1 cellular context compared by ENCODE assay signal in the genomic region with DNA sequence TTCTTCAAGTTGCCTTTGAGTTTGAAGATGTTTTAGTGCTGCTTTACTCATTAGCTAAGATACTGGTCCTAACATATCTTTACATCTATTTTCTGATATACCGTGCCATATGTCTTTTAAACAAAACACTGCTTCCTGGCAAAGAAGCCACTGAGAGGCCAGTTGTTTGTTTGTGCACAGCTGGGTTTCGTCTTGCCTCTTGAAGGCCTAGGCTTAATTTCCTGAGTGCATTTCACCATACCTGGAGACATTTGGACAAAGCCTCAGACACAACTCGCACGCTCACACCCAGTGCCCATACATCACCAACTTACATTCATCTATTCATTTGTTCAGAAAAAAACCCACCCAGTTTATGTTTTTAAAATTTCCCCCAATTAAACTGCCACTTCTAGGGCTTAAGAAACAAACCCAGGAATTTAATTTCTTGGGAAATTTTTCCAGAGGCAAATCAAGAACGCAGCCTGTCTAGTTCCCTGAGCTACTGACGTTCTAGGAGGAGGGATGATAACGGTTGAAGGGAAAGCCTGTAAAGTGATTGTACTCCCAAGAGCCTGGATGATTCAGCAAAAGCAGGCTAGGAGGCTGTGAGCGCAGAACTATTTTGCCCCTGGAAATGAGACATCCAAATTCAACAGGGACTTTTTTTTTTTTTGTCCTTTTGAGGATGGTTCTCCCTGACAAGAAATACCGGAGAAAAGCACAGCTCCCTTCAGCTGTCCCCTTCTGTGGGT.
TF ChIP-seq lines count a peak whose summit lies in the region.

No MANE protein-coding gene starts in this region.

TF ChIP-seq in K562, 482 proteins besides CTCF, POLR2A, EP300 and RAD21 (continued from another document and continues in another):
- TF ChIP-seq, protein P1, sequence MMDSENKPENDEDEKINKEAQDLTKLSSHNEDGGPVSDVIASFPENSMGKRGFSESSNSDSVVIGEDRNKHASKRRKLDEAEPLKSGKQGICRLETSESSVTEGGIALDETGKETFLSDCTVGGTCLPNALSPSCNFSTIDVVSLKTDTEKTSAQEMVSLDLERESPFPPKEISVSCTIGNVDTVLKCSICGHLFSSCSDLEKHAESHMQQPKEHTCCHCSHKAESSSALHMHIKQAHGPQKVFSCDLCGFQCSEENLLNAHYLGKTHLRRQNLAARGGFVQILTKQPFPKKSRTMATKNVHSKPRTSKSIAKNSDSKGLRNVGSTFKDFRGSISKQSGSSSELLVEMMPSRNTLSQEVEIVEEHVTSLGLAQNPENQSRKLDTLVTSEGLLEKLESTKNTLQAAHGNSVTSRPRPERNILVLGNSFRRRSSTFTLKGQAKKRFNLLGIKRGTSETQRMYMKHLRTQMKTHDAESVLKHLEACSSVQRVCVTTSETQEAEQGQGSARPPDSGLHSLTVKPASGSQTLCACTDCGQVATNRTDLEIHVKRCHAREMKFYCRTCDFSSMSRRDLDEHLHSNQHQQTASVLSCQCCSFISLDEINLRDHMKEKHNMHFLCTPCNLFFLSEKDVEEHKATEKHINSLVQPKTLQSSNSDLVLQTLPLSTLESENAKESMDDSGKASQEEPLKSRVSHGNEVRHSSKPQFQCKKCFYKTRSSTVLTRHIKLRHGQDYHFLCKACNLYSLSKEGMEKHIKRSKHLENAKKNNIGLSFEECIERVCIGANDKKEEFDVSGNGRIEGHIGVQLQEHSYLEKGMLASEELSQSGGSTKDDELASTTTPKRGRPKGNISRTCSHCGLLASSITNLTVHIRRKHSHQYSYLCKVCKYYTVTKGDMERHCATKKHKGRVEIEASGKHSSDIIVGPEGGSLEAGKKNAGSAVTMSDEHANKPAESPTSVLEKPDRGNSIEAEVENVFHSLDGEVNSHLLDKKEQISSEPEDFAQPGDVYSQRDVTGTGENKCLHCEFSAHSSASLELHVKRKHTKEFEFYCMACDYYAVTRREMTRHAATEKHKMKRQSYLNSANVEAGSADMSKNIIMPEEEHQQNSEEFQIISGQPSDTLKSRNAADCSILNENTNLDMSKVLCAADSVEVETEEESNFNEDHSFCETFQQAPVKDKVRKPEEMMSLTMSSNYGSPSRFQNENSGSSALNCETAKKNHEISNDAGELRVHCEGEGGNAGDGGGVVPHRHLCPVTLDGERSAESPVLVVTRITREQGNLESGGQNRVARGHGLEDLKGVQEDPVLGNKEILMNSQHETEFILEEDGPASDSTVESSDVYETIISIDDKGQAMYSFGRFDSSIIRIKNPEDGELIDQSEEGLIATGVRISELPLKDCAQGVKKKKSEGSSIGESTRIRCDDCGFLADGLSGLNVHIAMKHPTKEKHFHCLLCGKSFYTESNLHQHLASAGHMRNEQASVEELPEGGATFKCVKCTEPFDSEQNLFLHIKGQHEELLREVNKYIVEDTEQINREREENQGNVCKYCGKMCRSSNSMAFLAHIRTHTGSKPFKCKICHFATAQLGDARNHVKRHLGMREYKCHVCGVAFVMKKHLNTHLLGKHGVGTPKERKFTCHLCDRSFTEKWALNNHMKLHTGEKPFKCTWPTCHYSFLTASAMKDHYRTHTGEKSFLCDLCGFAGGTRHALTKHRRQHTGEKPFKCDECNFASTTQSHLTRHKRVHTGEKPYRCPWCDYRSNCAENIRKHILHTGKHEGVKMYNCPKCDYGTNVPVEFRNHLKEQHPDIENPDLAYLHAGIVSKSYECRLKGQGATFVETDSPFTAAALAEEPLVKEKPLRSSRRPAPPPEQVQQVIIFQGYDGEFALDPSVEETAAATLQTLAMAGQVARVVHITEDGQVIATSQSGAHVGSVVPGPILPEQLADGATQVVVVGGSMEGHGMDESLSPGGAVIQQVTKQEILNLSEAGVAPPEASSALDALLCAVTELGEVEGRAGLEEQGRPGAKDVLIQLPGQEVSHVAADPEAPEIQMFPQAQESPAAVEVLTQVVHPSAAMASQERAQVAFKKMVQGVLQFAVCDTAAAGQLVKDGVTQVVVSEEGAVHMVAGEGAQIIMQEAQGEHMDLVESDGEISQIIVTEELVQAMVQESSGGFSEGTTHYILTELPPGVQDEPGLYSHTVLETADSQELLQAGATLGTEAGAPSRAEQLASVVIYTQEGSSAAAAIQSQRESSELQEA (IDR thresholded peaks at IDR 0.05; ENCODE audit: low read depth) = no peak
- TF ChIP-seq FOXK2 (conservative IDR thresholded peaks at IDR 0.05 in 1 of 2, IDR thresholded peaks at IDR 0.05 in 1 of 2; ENCODE audit: low read depth in 2 of 2) = no peak
- TF ChIP-seq, protein P2, sequence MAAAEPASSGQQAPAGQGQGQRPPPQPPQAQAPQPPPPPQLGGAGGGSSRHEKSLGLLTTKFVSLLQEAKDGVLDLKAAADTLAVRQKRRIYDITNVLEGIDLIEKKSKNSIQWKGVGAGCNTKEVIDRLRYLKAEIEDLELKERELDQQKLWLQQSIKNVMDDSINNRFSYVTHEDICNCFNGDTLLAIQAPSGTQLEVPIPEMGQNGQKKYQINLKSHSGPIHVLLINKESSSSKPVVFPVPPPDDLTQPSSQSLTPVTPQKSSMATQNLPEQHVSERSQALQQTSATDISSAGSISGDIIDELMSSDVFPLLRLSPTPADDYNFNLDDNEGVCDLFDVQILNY (CRISPR knock-in tag; IDR thresholded peaks at IDR 0.05) = no peak
- no peak for TF ChIP-seq PHB (CRISPR knock-in tag; IDR thresholded peaks at IDR 0.05)
- TF ChIP-seq, protein P3, sequence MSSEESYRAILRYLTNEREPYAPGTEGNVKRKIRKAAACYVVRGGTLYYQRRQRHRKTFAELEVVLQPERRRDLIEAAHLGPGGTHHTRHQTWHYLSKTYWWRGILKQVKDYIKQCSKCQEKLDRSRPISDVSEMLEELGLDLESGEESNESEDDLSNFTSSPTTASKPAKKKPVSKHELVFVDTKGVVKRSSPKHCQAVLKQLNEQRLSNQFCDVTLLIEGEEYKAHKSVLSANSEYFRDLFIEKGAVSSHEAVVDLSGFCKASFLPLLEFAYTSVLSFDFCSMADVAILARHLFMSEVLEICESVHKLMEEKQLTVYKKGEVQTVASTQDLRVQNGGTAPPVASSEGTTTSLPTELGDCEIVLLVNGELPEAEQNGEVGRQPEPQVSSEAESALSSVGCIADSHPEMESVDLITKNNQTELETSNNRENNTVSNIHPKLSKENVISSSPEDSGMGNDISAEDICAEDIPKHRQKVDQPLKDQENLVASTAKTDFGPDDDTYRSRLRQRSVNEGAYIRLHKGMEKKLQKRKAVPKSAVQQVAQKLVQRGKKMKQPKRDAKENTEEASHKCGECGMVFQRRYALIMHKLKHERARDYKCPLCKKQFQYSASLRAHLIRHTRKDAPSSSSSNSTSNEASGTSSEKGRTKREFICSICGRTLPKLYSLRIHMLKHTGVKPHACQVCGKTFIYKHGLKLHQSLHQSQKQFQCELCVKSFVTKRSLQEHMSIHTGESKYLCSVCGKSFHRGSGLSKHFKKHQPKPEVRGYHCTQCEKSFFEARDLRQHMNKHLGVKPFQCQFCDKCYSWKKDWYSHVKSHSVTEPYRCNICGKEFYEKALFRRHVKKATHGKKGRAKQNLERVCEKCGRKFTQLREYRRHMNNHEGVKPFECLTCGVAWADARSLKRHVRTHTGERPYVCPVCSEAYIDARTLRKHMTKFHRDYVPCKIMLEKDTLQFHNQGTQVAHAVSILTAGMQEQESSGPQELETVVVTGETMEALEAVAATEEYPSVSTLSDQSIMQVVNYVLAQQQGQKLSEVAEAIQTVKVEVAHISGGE (CRISPR knock-in tag; IDR thresholded peaks at IDR 0.05) = no peak
- TF ChIP-seq, protein P4, sequence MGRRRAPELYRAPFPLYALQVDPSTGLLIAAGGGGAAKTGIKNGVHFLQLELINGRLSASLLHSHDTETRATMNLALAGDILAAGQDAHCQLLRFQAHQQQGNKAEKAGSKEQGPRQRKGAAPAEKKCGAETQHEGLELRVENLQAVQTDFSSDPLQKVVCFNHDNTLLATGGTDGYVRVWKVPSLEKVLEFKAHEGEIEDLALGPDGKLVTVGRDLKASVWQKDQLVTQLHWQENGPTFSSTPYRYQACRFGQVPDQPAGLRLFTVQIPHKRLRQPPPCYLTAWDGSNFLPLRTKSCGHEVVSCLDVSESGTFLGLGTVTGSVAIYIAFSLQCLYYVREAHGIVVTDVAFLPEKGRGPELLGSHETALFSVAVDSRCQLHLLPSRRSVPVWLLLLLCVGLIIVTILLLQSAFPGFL (CRISPR knock-in tag; IDR thresholded peaks at IDR 0.05) = no peak
- TF ChIP-seq IFI16 (CRISPR knock-in tag; IDR thresholded peaks at IDR 0.05) = no peak
- no peak for TF ChIP-seq RBBP5 (IDR thresholded peaks at IDR 0.05; ENCODE audit: borderline replicate concordance, insufficient read depth, low read length, poor library complexity, severe bottlenecking)
- no peak for TF ChIP-seq ZNF436 (CRISPR knock-in tag; IDR thresholded peaks at IDR 0.05)
- no peak for TF ChIP-seq ELF1 (tag; IDR thresholded peaks at IDR 0.05)
- no peak for TF ChIP-seq ZNF695 (CRISPR knock-in tag; IDR thresholded peaks at IDR 0.05)
- no peak for TF ChIP-seq MTA1 (IDR thresholded peaks at IDR 0.05; ENCODE audit: borderline replicate concordance)
- peak; percentile 90 for TF ChIP-seq NFE2 (IDR thresholded peaks at IDR 0.05; ENCODE audit: low read depth)
- no peak for TF ChIP-seq SIRT6 (IDR thresholded peaks at IDR 0.05; ENCODE audit: low read depth, low read length)
- TF ChIP-seq ZNF316 (IDR thresholded peaks at IDR 0.05) = peak; percentile 77
- no peak for TF ChIP-seq ZC3H11A (IDR thresholded peaks at IDR 0.05; ENCODE audit: low read depth, low read length)
- no peak for TF ChIP-seq ZNF347 (CRISPR knock-in tag; IDR thresholded peaks at IDR 0.05; ENCODE audit: low read depth)
- TF ChIP-seq, protein P5, sequence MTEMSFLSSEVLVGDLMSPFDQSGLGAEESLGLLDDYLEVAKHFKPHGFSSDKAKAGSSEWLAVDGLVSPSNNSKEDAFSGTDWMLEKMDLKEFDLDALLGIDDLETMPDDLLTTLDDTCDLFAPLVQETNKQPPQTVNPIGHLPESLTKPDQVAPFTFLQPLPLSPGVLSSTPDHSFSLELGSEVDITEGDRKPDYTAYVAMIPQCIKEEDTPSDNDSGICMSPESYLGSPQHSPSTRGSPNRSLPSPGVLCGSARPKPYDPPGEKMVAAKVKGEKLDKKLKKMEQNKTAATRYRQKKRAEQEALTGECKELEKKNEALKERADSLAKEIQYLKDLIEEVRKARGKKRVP (CRISPR knock-in tag; IDR thresholded peaks at IDR 0.05) = no peak
- TF ChIP-seq ASH1L (IDR thresholded peaks at IDR 0.05; ENCODE audit: borderline replicate concordance, low read depth, partially characterized antibody) = no peak
- no peak for TF ChIP-seq ZNF197 (CRISPR knock-in tag; IDR thresholded peaks at IDR 0.05; ENCODE audit: low read depth)
- no peak for TF ChIP-seq ZKSCAN8 (CRISPR knock-in tag; IDR thresholded peaks at IDR 0.05)
- no peak for TF ChIP-seq FUS (optimal IDR thresholded peaks at IDR 0.05; ENCODE audit: low read depth, low read length)
- TF ChIP-seq ZNF699 (CRISPR knock-in tag; IDR thresholded peaks at IDR 0.05; ENCODE audit: insufficient replicate concordance) = no peak
- TF ChIP-seq, protein P6, sequence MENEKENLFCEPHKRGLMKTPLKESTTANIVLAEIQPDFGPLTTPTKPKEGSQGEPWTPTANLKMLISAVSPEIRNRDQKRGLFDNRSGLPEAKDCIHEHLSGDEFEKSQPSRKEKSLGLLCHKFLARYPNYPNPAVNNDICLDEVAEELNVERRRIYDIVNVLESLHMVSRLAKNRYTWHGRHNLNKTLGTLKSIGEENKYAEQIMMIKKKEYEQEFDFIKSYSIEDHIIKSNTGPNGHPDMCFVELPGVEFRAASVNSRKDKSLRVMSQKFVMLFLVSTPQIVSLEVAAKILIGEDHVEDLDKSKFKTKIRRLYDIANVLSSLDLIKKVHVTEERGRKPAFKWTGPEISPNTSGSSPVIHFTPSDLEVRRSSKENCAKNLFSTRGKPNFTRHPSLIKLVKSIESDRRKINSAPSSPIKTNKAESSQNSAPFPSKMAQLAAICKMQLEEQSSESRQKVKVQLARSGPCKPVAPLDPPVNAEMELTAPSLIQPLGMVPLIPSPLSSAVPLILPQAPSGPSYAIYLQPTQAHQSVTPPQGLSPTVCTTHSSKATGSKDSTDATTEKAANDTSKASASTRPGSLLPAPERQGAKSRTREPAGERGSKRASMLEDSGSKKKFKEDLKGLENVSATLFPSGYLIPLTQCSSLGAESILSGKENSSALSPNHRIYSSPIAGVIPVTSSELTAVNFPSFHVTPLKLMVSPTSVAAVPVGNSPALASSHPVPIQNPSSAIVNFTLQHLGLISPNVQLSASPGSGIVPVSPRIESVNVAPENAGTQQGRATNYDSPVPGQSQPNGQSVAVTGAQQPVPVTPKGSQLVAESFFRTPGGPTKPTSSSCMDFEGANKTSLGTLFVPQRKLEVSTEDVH (IDR thresholded peaks at IDR 0.05; ENCODE audit: low read depth, partially characterized antibody) = no peak
- no peak for TF ChIP-seq NONO (IDR thresholded peaks at IDR 0.05; ENCODE audit: low read depth in 2 of 2, low read length in 1 of 2)
- peak; percentile 74 for TF ChIP-seq MAFF (IDR thresholded peaks at IDR 0.05; ENCODE audit: low read length)
- TF ChIP-seq YY1 (IDR thresholded peaks at IDR 0.05; ENCODE audit: borderline replicate concordance in 1 of 3, control insufficient read depth in 1 of 3, extremely low read depth in 1 of 3, insufficient read depth in 3 of 3, insufficient read length in 1 of 3, insufficient replicate concordance in 2 of 3, low read depth in 1 of 3, low read length in 2 of 3) = no peak
- no peak for TF ChIP-seq ZNF263 (CRISPR knock-in tag; IDR thresholded peaks at IDR 0.05; ENCODE audit: borderline replicate concordance)
- no peak for TF ChIP-seq ERF (CRISPR knock-in tag; IDR thresholded peaks at IDR 0.05)
- TF ChIP-seq MAFK (IDR thresholded peaks at IDR 0.05; ENCODE audit: low read length) = peak; percentile 72; the same call in 1 of the 2 replicates
- TF ChIP-seq, protein P7, sequence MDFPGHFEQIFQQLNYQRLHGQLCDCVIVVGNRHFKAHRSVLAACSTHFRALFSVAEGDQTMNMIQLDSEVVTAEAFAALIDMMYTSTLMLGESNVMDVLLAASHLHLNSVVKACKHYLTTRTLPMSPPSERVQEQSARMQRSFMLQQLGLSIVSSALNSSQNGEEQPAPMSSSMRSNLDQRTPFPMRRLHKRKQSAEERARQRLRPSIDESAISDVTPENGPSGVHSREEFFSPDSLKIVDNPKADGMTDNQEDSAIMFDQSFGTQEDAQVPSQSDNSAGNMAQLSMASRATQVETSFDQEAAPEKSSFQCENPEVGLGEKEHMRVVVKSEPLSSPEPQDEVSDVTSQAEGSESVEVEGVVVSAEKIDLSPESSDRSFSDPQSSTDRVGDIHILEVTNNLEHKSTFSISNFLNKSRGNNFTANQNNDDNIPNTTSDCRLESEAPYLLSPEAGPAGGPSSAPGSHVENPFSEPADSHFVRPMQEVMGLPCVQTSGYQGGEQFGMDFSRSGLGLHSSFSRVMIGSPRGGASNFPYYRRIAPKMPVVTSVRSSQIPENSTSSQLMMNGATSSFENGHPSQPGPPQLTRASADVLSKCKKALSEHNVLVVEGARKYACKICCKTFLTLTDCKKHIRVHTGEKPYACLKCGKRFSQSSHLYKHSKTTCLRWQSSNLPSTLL (IDR thresholded peaks at IDR 0.05) = no peak
- TF ChIP-seq ZKSCAN3 (CRISPR knock-in tag; IDR thresholded peaks at IDR 0.05) = no peak
- TF ChIP-seq PURB (CRISPR knock-in tag; IDR thresholded peaks at IDR 0.05; ENCODE audit: low read depth) = no peak
- TF ChIP-seq KAT8 (IDR thresholded peaks at IDR 0.05; ENCODE audit: low read depth) = no peak
- no peak for TF ChIP-seq PTTG1 (tag; IDR thresholded peaks at IDR 0.05; ENCODE audit: low read depth)
- no peak for TF ChIP-seq TAF15 (IDR thresholded peaks at IDR 0.05; ENCODE audit: low read depth, low read length)
- no peak for TF ChIP-seq TRIM28 (IDR thresholded peaks at IDR 0.05)
- TF ChIP-seq SLC30A9 (CRISPR knock-in tag; IDR thresholded peaks at IDR 0.05) = no peak
- TF ChIP-seq KLF16 (IDR thresholded peaks at IDR 0.05) = no peak
- TF ChIP-seq MAFG (tag; conservative IDR thresholded peaks at IDR 0.05) = peak; percentile 93
